In the genomic region with DNA sequence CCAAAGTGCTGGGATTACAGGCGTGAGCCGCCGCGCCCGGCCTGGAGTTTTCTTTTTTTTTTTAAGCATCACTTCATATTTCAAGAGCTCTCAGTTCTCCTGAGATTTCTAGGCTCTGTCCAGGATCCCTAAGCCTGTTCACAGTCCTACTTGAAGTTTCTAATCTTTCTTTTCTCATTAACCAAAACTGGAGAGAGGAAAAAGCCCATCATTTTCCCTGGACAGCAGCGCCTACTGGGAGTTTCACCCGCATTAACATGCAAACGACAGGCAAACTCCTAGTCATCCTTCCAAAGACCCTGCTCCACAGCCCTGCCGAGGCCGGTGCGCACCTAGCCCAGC, we compare ENCODE assay signal across 11 cellular contexts. TPM values are rescaled to one million over a fixed set of nuclear protein-coding genes. Genes with fewer than 3 reads are reported as not detected.
DNase-seq lines count a peak whose midpoint lies in the region; ATAC-seq, FAIRE-seq and TF ChIP-seq lines count a peak whose summit lies in the region.
"Not testable (repeated sequence)": the region's sequence is repeated elsewhere in the genome, so short reads cannot be mapped to it uniquely, and the experiment has no call there.
"Had no signal": no experiment of that assay in that cellular context is flagged by ENCODE, and none has a peak within 500 bp of the region (broad histone marks: within the 10 kb centered on the region; RNA-seq: fewer than 3 reads in every experiment).

No MANE protein-coding gene starts in this region.

- not testable (repeated sequence) for TF ChIP-seq CTCF in astrocyte of the cerebellum (IDR thresholded peaks at IDR 0.05; ENCODE audit: low read depth, low read length, missing control alignments); esophagus squamous epithelium (IDR thresholded peaks at IDR 0.05); HepG2 (CRISPR knock-in tag; IDR thresholded peaks at IDR 0.05); ovary (IDR thresholded peaks at IDR 0.05)

- TF ChIP-seq EP300 in HepG2 (IDR thresholded peaks at IDR 0.05; ENCODE audit: low read depth in 2 of 2, low read length in 2 of 2); HepG2 (CRISPR knock-in tag; IDR thresholded peaks at IDR 0.05; ENCODE audit: borderline replicate concordance); ovary (IDR thresholded peaks at IDR 0.05): not testable (repeated sequence)

- H3K4me2 ChIP-seq in HepG2 (ENCODE audit: low read depth, low read length): peak overlapping the region; percentile 79

- peak overlapping the region; percentile 87 for H3K9ac ChIP-seq in HepG2 (ENCODE audit: insufficient read depth, low read depth, low read length)

- intact Hi-C loops in esophagus squamous epithelium (cut with DNase I); HepG2 (cut with micrococcal nuclease; ENCODE audit: unreplicated experiment); ovary (cut with DNase I): not testable (repeated sequence)

- in situ Hi-C loops in astrocyte of the cerebellum (cut with HindIII; ENCODE audit: low sequenced_read_pairs); HepG2 (cut with HindIII; ENCODE audit: extremely low pct_ligation_motif_present, low pct_unique_long_range_greater_than_20kb): not testable (repeated sequence)

- TSS peak; percentile 89 for BruUV-seq in HepG2 (replicated peaks; lab: Mats Ljungman, UMichigan)

- peaks cover 15% of the 10 kb centered on the region for H3K36me3 Mint-ChIP-seq in CD4-positive, CD25-positive, alpha-beta regulatory T cell
- H3K36me3 Mint-ChIP-seq in IgD-negative memory B cell: not testable (repeated sequence)
- peaks cover 17% of the 10 kb centered on the region for H3K36me3 Mint-ChIP-seq in T-helper 2 cell treated with Interferon-gamma antibody and Interleukin-4, amounts not matched to agents 5 μg/mL and 100 μg/mL, for 36 hours (ENCODE audit: low read depth)

- H2AFZ ChIP-seq in HepG2 (ENCODE audit: low read length): peak overlapping the region; percentile 49

- not testable (repeated sequence) for H3K79me2 ChIP-seq in HepG2 (ENCODE audit: insufficient read depth, low read length)

- POLR2A ChIA-PET in HepG2 (lab: Yijun Ruan, JAX): interaction anchor here (1.1 kb wide), 1 partner anchor 9 kb away, joined by 4 read pairs; no protein-coding TSS in a partner anchor

- WGBS in esophagus squamous epithelium, 2 donors: 8 to 22% methylated on average over 8 to 11 of the region's 11 CpGs
- WGBS in HepG2 (ENCODE audit: low lambda C conversion rate): 0% methylated on average over 8 of the region's 11 CpGs
- WGBS in ovary, 3 donors: 4 to 9% (median 5%) methylated on average over 11 of the region's 11 CpGs
- 27% methylated on average over 11 of the region's 11 CpGs for WGBS in thymus

- H3K27me3 ChIP-seq in CD4-positive, CD25-positive, alpha-beta regulatory T cell (ENCODE audit: control insufficient read depth, insufficient read depth, low read length); esophagus squamous epithelium; HepG2 (ENCODE audit: control insufficient read depth in 1 of 2, insufficient read depth in 2 of 2, low read length in 2 of 2); ovary; thymus (ENCODE audit: control insufficient read depth, insufficient read depth): not testable (repeated sequence)

- not testable (repeated sequence) for H3K9me3 Mint-ChIP-seq in CD4-positive, CD25-positive, alpha-beta regulatory T cell; IgD-negative memory B cell; T-helper 2 cell treated with Interferon-gamma antibody and Interleukin-4, amounts not matched to agents 5 μg/mL and 100 μg/mL, for 36 hours

- peaks cover 10 to 32% (median 17%) of the 10 kb centered on the region in 4 donors for H3K4me1 Mint-ChIP-seq in CD4-positive, CD25-positive, alpha-beta regulatory T cell
- H3K4me1 Mint-ChIP-seq in IgD-negative memory B cell: peaks cover 15 to 22% (median 20%) of the 10 kb centered on the region in 3 donors
- H3K4me1 Mint-ChIP-seq in T-helper 2 cell treated with Interferon-gamma antibody and Interleukin-4, amounts not matched to agents 5 μg/mL and 100 μg/mL, for 36 hours (ENCODE audit: low read depth): peaks cover 16% of the 10 kb centered on the region

- not testable (repeated sequence) for DNase-seq in CD4-positive, CD25-positive, alpha-beta regulatory T cell; T-helper 2 cell treated with Interferon-gamma antibody and Interleukin-4, amounts not matched to agents 5 μg/mL and 100 μg/mL, for 36 hours (ENCODE audit: low spot score); astrocyte of the cerebellum (ENCODE audit: low read depth); esophagus squamous epithelium (lab: John Stamatoyannopoulos, UW); HepG2 (ENCODE audit: low spot score); ovary

- H3K27ac Mint-ChIP-seq in CD4-positive, CD25-positive, alpha-beta regulatory T cell: peak overlapping the region in 1 of 3 donors; percentile 60
- H3K27ac Mint-ChIP-seq in IgD-negative memory B cell: peak overlapping the region; percentile 39 to 88 (median 53)
- H3K27ac Mint-ChIP-seq in T-helper 2 cell treated with Interferon-gamma antibody and Interleukin-4, amounts not matched to agents 5 μg/mL and 100 μg/mL, for 36 hours: peak overlapping the region; percentile 62

- CTCF ChIA-PET in HepG2 (lab: Yijun Ruan, JAX; ENCODE audit: low intra/inter-chr PET ratio, low total read pairs): not testable (repeated sequence)

- peak; percentile 4 for FAIRE-seq in HepG2 (lab: Jason Lieb, UNC)

- H3K27ac ChIP-seq in CD4-positive, CD25-positive, alpha-beta regulatory T cell (ENCODE audit: insufficient read depth, low read length, poor library complexity, severe bottlenecking): peak overlapping the region; percentile 84
- peak overlapping the region; percentile 93 to 98 (median 97) for H3K27ac ChIP-seq in esophagus squamous epithelium
- peak overlapping the region; percentile 89 for H3K27ac ChIP-seq in HepG2 (ENCODE audit: extremely low read length, insufficient read depth, low read length)
- H3K27ac ChIP-seq in ovary: peak overlapping the region; percentile 84 to 86
- H3K27ac ChIP-seq in thymus (ENCODE audit: low read depth): peak overlapping the region; percentile 91

- ATAC-seq in CD4-positive, CD25-positive, alpha-beta regulatory T cell (ENCODE audit: low read depth in 2 of 2); HepG2: not testable (repeated sequence)

- H3K4me1 ChIP-seq in CD4-positive, CD25-positive, alpha-beta regulatory T cell (ENCODE audit: control insufficient read depth, insufficient read depth, low read length, poor library complexity, severe bottlenecking): peaks cover 13% of the 10 kb centered on the region
- H3K4me1 ChIP-seq in esophagus squamous epithelium (peaks cover 8 to 66% (median 22%) of the 10 kb centered on the region in 3 donors), HepG2 (ENCODE audit: insufficient read depth, low read length) (peaks cover 17% of the 10 kb centered on the region; the same call in 1 of the 2 replicates)
- H3K4me1 ChIP-seq in ovary (ENCODE audit: insufficient read depth); thymus (ENCODE audit: control insufficient read depth, insufficient read depth, low read length): not testable (repeated sequence)

- peak overlapping the region; percentile 77 to 90 (median 84) for H3K4me3 Mint-ChIP-seq in CD4-positive, CD25-positive, alpha-beta regulatory T cell
- peak overlapping the region; percentile 76 to 91 (median 84) for H3K4me3 Mint-ChIP-seq in IgD-negative memory B cell
- H3K4me3 Mint-ChIP-seq in T-helper 2 cell treated with Interferon-gamma antibody and Interleukin-4, amounts not matched to agents 5 μg/mL and 100 μg/mL, for 36 hours: peak overlapping the region; percentile 74

- not testable (repeated sequence) for TF ChIP-seq RAD21 in HepG2 (CRISPR knock-in tag; IDR thresholded peaks at IDR 0.05)

- not testable (repeated sequence) for TF ChIP-seq POLR2A in esophagus squamous epithelium (IDR thresholded peaks at IDR 0.05); HepG2 (IDR thresholded peaks at IDR 0.05; ENCODE audit: insufficient read depth in 1 of 2, low read depth in 2 of 2, low read length in 2 of 2); ovary (IDR thresholded peaks at IDR 0.05)

- H3K27me3 Mint-ChIP-seq in CD4-positive, CD25-positive, alpha-beta regulatory T cell; IgD-negative memory B cell; T-helper 2 cell treated with Interferon-gamma antibody and Interleukin-4, amounts not matched to agents 5 μg/mL and 100 μg/mL, for 36 hours (ENCODE audit: low read depth): not testable (repeated sequence)

- H3K36me3 ChIP-seq in CD4-positive, CD25-positive, alpha-beta regulatory T cell (ENCODE audit: control insufficient read depth, insufficient read depth, low read length); HepG2 (replicated peaks in 1 of 2; ENCODE audit: control insufficient read depth in 1 of 2, insufficient read depth in 2 of 2, low read length in 2 of 2); ovary: not testable (repeated sequence)
- H3K36me3 ChIP-seq in esophagus squamous epithelium (peaks cover 0 to 22% (median 0%) of the 10 kb centered on the region in 3 donors), thymus (ENCODE audit: control insufficient read depth, insufficient read depth) (peaks cover 13% of the 10 kb centered on the region)

- not testable (repeated sequence) for H4K20me1 ChIP-seq in HepG2 (ENCODE audit: insufficient read depth, low read length)

- not testable (repeated sequence) for H3K9me3 ChIP-seq in CD4-positive, CD25-positive, alpha-beta regulatory T cell (ENCODE audit: control insufficient read depth in 2 of 2, low read length in 2 of 2); esophagus squamous epithelium; HepG2 (ENCODE audit: low read length); ovary; thymus (ENCODE audit: control insufficient read depth)

- H3K4me3 ChIP-seq in CD4-positive, CD25-positive, alpha-beta regulatory T cell (ENCODE audit: low read depth, low read length): peak overlapping the region; percentile 58
- peak overlapping the region; percentile 67 for H3K4me3 ChIP-seq in astrocyte of the cerebellum (ENCODE audit: low read depth, low read length)
- H3K4me3 ChIP-seq in esophagus squamous epithelium: peak overlapping the region; percentile 69 to 96 (median 91)
- peak overlapping the region; percentile 84 to 97 (median 93) for H3K4me3 ChIP-seq in HepG2 (replicated peaks in 1 of 3; ENCODE audit: insufficient read depth in 1 of 3, low read depth in 2 of 3, low read length in 3 of 3)
- H3K4me3 ChIP-seq in ovary: peak overlapping the region; percentile 98
- H3K4me3 ChIP-seq in thymus (ENCODE audit: low read length): peak overlapping the region; percentile 57

RNA-seq across cellular contexts. Expression of gene RMND5B, which starts 0.6 kb away (rescaled TPM):
- 22.0 TPM for total RNA-seq in CD4-positive, CD25-positive, alpha-beta regulatory T cell
- polyA plus RNA-seq in CD4-positive, CD25-positive, alpha-beta regulatory T cell: 10 to 100 TPM; 32.8 to 39.9 (median 35.7) TPM
- 43.0 TPM for polyA plus RNA-seq in IgD-negative memory B cell
- 10 to 100 TPM; 43.9 to 88.1 (median 64.4) TPM for total RNA-seq in esophagus squamous epithelium
- total RNA-seq in HepG2 (2016; rRNA removed; fragmentation: Illumina TruSeq; extraction: Trizol): 17.0 and 20.4 TPM in 2 replicates
- 16.0 and 16.6 TPM in 2 replicates for total RNA-seq in HepG2 (2016; cell fraction: cytosol; rRNA removed; fragmentation: Illumina TruSeq; extraction: Trizol; ENCODE audit: low read depth)
- 15.7 and 18.0 TPM in 2 replicates for total RNA-seq in HepG2 (2016; cell fraction: insoluble cytoplasmic fraction; rRNA removed; fragmentation: Illumina TruSeq; extraction: Trizol)
- total RNA-seq in HepG2 (2016; cell fraction: membrane; rRNA removed; fragmentation: Illumina TruSeq; extraction: Trizol): 32.2 and 33.7 TPM in 2 replicates
- 12.1 and 14.2 TPM in 2 replicates for total RNA-seq in HepG2 (2016; cell fraction: nucleus; rRNA removed; fragmentation: Illumina TruSeq; extraction: Trizol)
- 18.6 and 22.3 TPM in 2 replicates for polyA plus RNA-seq in HepG2 (2011; rRNA removed)
- 18.4 and 22.2 TPM in 2 replicates for polyA plus RNA-seq in HepG2 (2011; cell fraction: cytosol; rRNA removed)
- polyA plus RNA-seq in HepG2 (2011; cell fraction: nucleus; rRNA removed): 33.6 and 34.2 TPM in 2 replicates
- polyA plus RNA-seq in HepG2 (2012): 12.9 and 13.4 TPM in 2 replicates
- polyA plus RNA-seq in HepG2 (2016; cell fraction: cytosol; fragmentation: Illumina TruSeq; extraction: Trizol; ENCODE audit: low read depth): 23.3 and 26.2 TPM in 2 replicates
- 18.6 and 21.5 TPM in 2 replicates for polyA plus RNA-seq in HepG2 (2016; cell fraction: insoluble cytoplasmic fraction; fragmentation: Illumina TruSeq; extraction: Trizol; ENCODE audit: low read depth)
- 30.9 and 32.3 TPM in 2 replicates for polyA plus RNA-seq in HepG2 (2016; cell fraction: membrane; fragmentation: Illumina TruSeq; extraction: Trizol; ENCODE audit: low read depth)
- polyA plus RNA-seq in HepG2 (2016; cell fraction: nucleus; fragmentation: Illumina TruSeq; extraction: Trizol; ENCODE audit: insufficient read depth, low read depth): 26.3 TPM in 2 replicates
- 27.9 and 70.3 TPM in 2 replicates for polyA minus RNA-seq in HepG2 (2011; rRNA and poly(A)+ RNA removed; ENCODE audit: low replicate concordance)
- 6.7 and 11.7 TPM in 2 replicates for polyA minus RNA-seq in HepG2 (2011; cell fraction: cytosol; rRNA and poly(A)+ RNA removed)
- polyA minus RNA-seq in HepG2 (2011; cell fraction: nucleus; rRNA and poly(A)+ RNA removed): 15.2 and 20.8 TPM in 2 replicates
- 10 to 100 TPM; 18.1 to 43.2 (median 33.0) TPM for total RNA-seq in ovary
- 10 to 100 TPM; 13.8 to 25.0 TPM for polyA plus RNA-seq in ovary
- polyA plus RNA-seq in thymus: 36.1 TPM

RNA-seq across cellular contexts. Expression of gene N4BP3, which starts 16.9 kb away (rescaled TPM):
- 2.5 TPM for total RNA-seq in CD4-positive, CD25-positive, alpha-beta regulatory T cell
- under 1 TPM; 0.07 to 0.41 (median 0.34) TPM for polyA plus RNA-seq in CD4-positive, CD25-positive, alpha-beta regulatory T cell
- polyA plus RNA-seq in IgD-negative memory B cell (10.1 TPM), HepG2 (2011; rRNA removed) (0.13 and 0.17 TPM in 2 replicates), ovary (1 to 10 TPM in 1 of 2 donors, under 1 TPM in 1; 0.58 to 1.3 TPM), thymus (2.3 TPM)
- total RNA-seq in esophagus squamous epithelium (10 to 100 TPM; 14.0 to 32.6 (median 16.1) TPM), HepG2 (2016; rRNA removed; fragmentation: Illumina TruSeq; extraction: Trizol) (not detected in 2 replicates), ovary (1 to 10 TPM in 2 of 7 donors, under 1 TPM in 5; 0.40 to 1.8 (median 0.58) TPM)
- total RNA-seq in HepG2 (2016; cell fraction: cytosol; rRNA removed; fragmentation: Illumina TruSeq; extraction: Trizol; ENCODE audit: low read depth): not detected in 2 replicates
- 0.02 TPM in 1 of 2 replicates, not detected in the other for total RNA-seq in HepG2 (2016; cell fraction: insoluble cytoplasmic fraction; rRNA removed; fragmentation: Illumina TruSeq; extraction: Trizol)
- 0.03 TPM in 1 of 2 replicates, not detected in the other for total RNA-seq in HepG2 (2016; cell fraction: membrane; rRNA removed; fragmentation: Illumina TruSeq; extraction: Trizol)
- not detected in 2 replicates for total RNA-seq in HepG2 (2016; cell fraction: nucleus; rRNA removed; fragmentation: Illumina TruSeq; extraction: Trizol)
- polyA plus RNA-seq in HepG2 (2011; cell fraction: cytosol; rRNA removed): 0.10 and 0.12 TPM in 2 replicates
- 0.42 and 0.43 TPM in 2 replicates for polyA plus RNA-seq in HepG2 (2011; cell fraction: nucleus; rRNA removed)
- polyA plus RNA-seq in HepG2 (2012): 0.05 and 0.11 TPM in 2 replicates
- not detected in 2 replicates for polyA plus RNA-seq in HepG2 (2016; cell fraction: cytosol; fragmentation: Illumina TruSeq; extraction: Trizol; ENCODE audit: low read depth)
- polyA plus RNA-seq in HepG2 (2016; cell fraction: insoluble cytoplasmic fraction; fragmentation: Illumina TruSeq; extraction: Trizol; ENCODE audit: low read depth): not detected in 2 replicates
- not detected in 2 replicates for polyA plus RNA-seq in HepG2 (2016; cell fraction: membrane; fragmentation: Illumina TruSeq; extraction: Trizol; ENCODE audit: low read depth)
- not detected in 2 replicates for polyA plus RNA-seq in HepG2 (2016; cell fraction: nucleus; fragmentation: Illumina TruSeq; extraction: Trizol; ENCODE audit: insufficient read depth, low read depth)
- polyA minus RNA-seq in HepG2 (2011; rRNA and poly(A)+ RNA removed; ENCODE audit: low replicate concordance): 0.54 and 1.4 TPM in 2 replicates
- polyA minus RNA-seq in HepG2 (2011; cell fraction: cytosol; rRNA and poly(A)+ RNA removed): 0.20 TPM in 1 of 2 replicates, not detected in the other
- polyA minus RNA-seq in HepG2 (2011; cell fraction: nucleus; rRNA and poly(A)+ RNA removed): 0.26 and 0.62 TPM in 2 replicates

RNA-seq across cellular contexts. Expression of gene NHP2, which starts 23.5 kb away (rescaled TPM):
- total RNA-seq in CD4-positive, CD25-positive, alpha-beta regulatory T cell: 43.7 TPM
- 100 to 1,000 TPM; 166 to 198 (median 170) TPM for polyA plus RNA-seq in CD4-positive, CD25-positive, alpha-beta regulatory T cell
- polyA plus RNA-seq in IgD-negative memory B cell (227 TPM), HepG2 (2011; rRNA removed) (56.2 and 60.8 TPM in 2 replicates), ovary (100 to 1,000 TPM in 1 of 2 donors, 10 to 100 TPM in 1; 50.1 to 148 TPM), thymus (107 TPM)
- total RNA-seq in esophagus squamous epithelium (100 to 1,000 TPM; 288 to 408 (median 358) TPM), HepG2 (2016; rRNA removed; fragmentation: Illumina TruSeq; extraction: Trizol) (96.1 and 113 TPM in 2 replicates), ovary (100 to 1,000 TPM in 6 of 7 donors, 10 to 100 TPM in 1; 78.4 to 174 (median 115) TPM)
- total RNA-seq in HepG2 (2016; cell fraction: cytosol; rRNA removed; fragmentation: Illumina TruSeq; extraction: Trizol; ENCODE audit: low read depth): 68.1 and 88.8 TPM in 2 replicates
- 97.1 and 114 TPM in 2 replicates for total RNA-seq in HepG2 (2016; cell fraction: insoluble cytoplasmic fraction; rRNA removed; fragmentation: Illumina TruSeq; extraction: Trizol)
- total RNA-seq in HepG2 (2016; cell fraction: membrane; rRNA removed; fragmentation: Illumina TruSeq; extraction: Trizol): 84.9 and 113 TPM in 2 replicates
- 34.2 and 43.0 TPM in 2 replicates for total RNA-seq in HepG2 (2016; cell fraction: nucleus; rRNA removed; fragmentation: Illumina TruSeq; extraction: Trizol)
- 78.2 and 86.1 TPM in 2 replicates for polyA plus RNA-seq in HepG2 (2011; cell fraction: cytosol; rRNA removed)
- polyA plus RNA-seq in HepG2 (2011; cell fraction: nucleus; rRNA removed): 29.3 and 29.5 TPM in 2 replicates
- polyA plus RNA-seq in HepG2 (2012): 75.3 and 78.7 TPM in 2 replicates
- polyA plus RNA-seq in HepG2 (2016; cell fraction: cytosol; fragmentation: Illumina TruSeq; extraction: Trizol; ENCODE audit: low read depth): 93.8 and 147 TPM in 2 replicates
- 159 and 169 TPM in 2 replicates for polyA plus RNA-seq in HepG2 (2016; cell fraction: insoluble cytoplasmic fraction; fragmentation: Illumina TruSeq; extraction: Trizol; ENCODE audit: low read depth)
- 102 and 133 TPM in 2 replicates for polyA plus RNA-seq in HepG2 (2016; cell fraction: membrane; fragmentation: Illumina TruSeq; extraction: Trizol; ENCODE audit: low read depth)
- polyA plus RNA-seq in HepG2 (2016; cell fraction: nucleus; fragmentation: Illumina TruSeq; extraction: Trizol; ENCODE audit: insufficient read depth, low read depth): 79.3 and 81.0 TPM in 2 replicates
- 38.1 and 80.1 TPM in 2 replicates for polyA minus RNA-seq in HepG2 (2011; rRNA and poly(A)+ RNA removed; ENCODE audit: low replicate concordance)
- polyA minus RNA-seq in HepG2 (2011; cell fraction: cytosol; rRNA and poly(A)+ RNA removed): 25.2 and 34.9 TPM in 2 replicates
- polyA minus RNA-seq in HepG2 (2011; cell fraction: nucleus; rRNA and poly(A)+ RNA removed): 28.8 and 31.7 TPM in 2 replicates

RNA-seq across cellular contexts. Expression of gene GMCL2, which starts 57.0 kb away (rescaled TPM):
- not detected for total RNA-seq in CD4-positive, CD25-positive, alpha-beta regulatory T cell
- polyA plus RNA-seq in CD4-positive, CD25-positive, alpha-beta regulatory T cell: under 1 TPM in 1 of 4 donors, not detected in 3; 0.11 TPM
- polyA plus RNA-seq in IgD-negative memory B cell (not detected), HepG2 (2011; rRNA removed) (0.03 TPM in 1 of 2 replicates, not detected in the other), ovary (not detected), thymus (under 0.01 TPM)
- total RNA-seq in esophagus squamous epithelium (not detected), HepG2 (2016; rRNA removed; fragmentation: Illumina TruSeq; extraction: Trizol) (not detected in 2 replicates), ovary (not detected)
- not detected in 2 replicates for total RNA-seq in HepG2 (2016; cell fraction: cytosol; rRNA removed; fragmentation: Illumina TruSeq; extraction: Trizol; ENCODE audit: low read depth)
- total RNA-seq in HepG2 (2016; cell fraction: insoluble cytoplasmic fraction; rRNA removed; fragmentation: Illumina TruSeq; extraction: Trizol): not detected in 2 replicates
- not detected in 2 replicates for total RNA-seq in HepG2 (2016; cell fraction: membrane; rRNA removed; fragmentation: Illumina TruSeq; extraction: Trizol)
- total RNA-seq in HepG2 (2016; cell fraction: nucleus; rRNA removed; fragmentation: Illumina TruSeq; extraction: Trizol): not detected in 2 replicates
- polyA plus RNA-seq in HepG2 (2011; cell fraction: cytosol; rRNA removed): not detected in 2 replicates
- polyA plus RNA-seq in HepG2 (2011; cell fraction: nucleus; rRNA removed): not detected in 2 replicates
- polyA plus RNA-seq in HepG2 (2012): 0.05 TPM in 1 of 2 replicates, not detected in the other
- not detected in 2 replicates for polyA plus RNA-seq in HepG2 (2016; cell fraction: cytosol; fragmentation: Illumina TruSeq; extraction: Trizol; ENCODE audit: low read depth)
- not detected in 2 replicates for polyA plus RNA-seq in HepG2 (2016; cell fraction: insoluble cytoplasmic fraction; fragmentation: Illumina TruSeq; extraction: Trizol; ENCODE audit: low read depth)
- polyA plus RNA-seq in HepG2 (2016; cell fraction: membrane; fragmentation: Illumina TruSeq; extraction: Trizol; ENCODE audit: low read depth): not detected in 2 replicates
- not detected in 2 replicates for polyA plus RNA-seq in HepG2 (2016; cell fraction: nucleus; fragmentation: Illumina TruSeq; extraction: Trizol; ENCODE audit: insufficient read depth, low read depth)
- not detected in 2 replicates for polyA minus RNA-seq in HepG2 (2011; rRNA and poly(A)+ RNA removed; ENCODE audit: low replicate concordance)
- not detected in 2 replicates for polyA minus RNA-seq in HepG2 (2011; cell fraction: cytosol; rRNA and poly(A)+ RNA removed)
- not detected in 2 replicates for polyA minus RNA-seq in HepG2 (2011; cell fraction: nucleus; rRNA and poly(A)+ RNA removed)
- total RNA-seq: pulmonary artery endothelial cell, Right ventricle myocardium superior had no signal
- polyA plus RNA-seq: adipose tissue had no signal
